13 cellular contexts compared by ENCODE assay signal in the genomic region with DNA sequence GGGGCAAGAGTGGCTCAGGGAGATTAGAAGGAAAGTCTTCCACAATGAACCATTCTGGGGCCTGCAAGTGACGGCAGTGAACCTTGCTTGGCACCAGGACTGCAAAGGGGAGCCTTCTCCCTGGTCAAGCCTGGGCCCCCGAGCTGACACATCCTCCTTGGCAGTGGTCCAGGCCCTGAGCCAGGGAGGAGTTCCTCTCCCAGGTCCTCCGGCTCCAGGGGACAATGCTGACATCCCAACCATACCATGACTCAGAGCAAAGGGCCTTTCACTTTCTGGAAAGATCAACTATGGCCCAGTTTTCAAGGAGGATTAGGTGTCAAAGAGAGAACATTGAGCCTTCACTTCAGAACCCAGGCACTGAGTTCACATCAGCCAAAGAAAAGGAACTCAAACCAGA.
DNase-seq lines count a peak whose midpoint lies in the region; ATAC-seq and TF ChIP-seq lines count a peak whose summit lies in the region.
"Had no signal": no experiment of that assay in that cellular context is flagged by ENCODE, and none has a peak within 500 bp of the region (broad histone marks: within the 10 kb centered on the region; RNA-seq: fewer than 3 reads in every experiment).

No MANE protein-coding gene starts in this region.

- POLR2A ChIA-PET in HEK293T (lab: Yijun Ruan, JAX) (no interaction called here), GM10248 (lab: Yijun Ruan, JAX) (no interaction called here)

- no peaks in the 10 kb centered on the region for H3K79me2 ChIP-seq in ACC112 (ENCODE audit: control insufficient read depth, insufficient read depth, low read length, unreplicated experiment)

- ATAC-seq in right cardiac atrium (peak; percentile 49 to 74), HG03045 (IDR thresholded peaks at IDR 0.05; ENCODE audit: unreplicated experiment) (no peak)
- ATAC-seq: activated T-cell treated with anti-CD3 and anti-CD28 coated beads, Interleukin-2, amount 50 U/mL, for 4 hours; GM12878 had no signal

- no peak for TF ChIP-seq CTCF in GM10248 (IDR thresholded peaks at IDR 0.05; ENCODE audit: control extremely low read depth, extremely low read depth, low read depth, missing control alignments)

- H3K4me1 ChIP-seq in ACC112 (ENCODE audit: control insufficient read depth, insufficient read depth, low read length, unreplicated experiment) (peaks cover 3% of the 10 kb centered on the region), right cardiac atrium (ENCODE audit: control insufficient read depth, insufficient read depth, low read length) (peaks cover 3% of the 10 kb centered on the region)
- H3K4me1 ChIP-seq: BLaER1 had no signal

- H3K27me3 ChIP-seq in ACC112 (ENCODE audit: insufficient read depth, low read length) (no peaks in the 10 kb centered on the region), right cardiac atrium (ENCODE audit: control insufficient read depth, insufficient read depth) (no peaks in the 10 kb centered on the region)
- H3K27me3 ChIP-seq: BLaER1 had no signal

- CTCF ChIA-PET in HEK293T (lab: Yijun Ruan, JAX): no interaction called here
- CTCF ChIA-PET in GM10248 (lab: Yijun Ruan, JAX): interaction anchor here (1.4 kb wide), 1 partner anchor 9 kb away, joined by 4 read pairs; no protein-coding TSS in a partner anchor

- no peak overlapping the region for H2AFZ ChIP-seq in ACC112 (ENCODE audit: low read length, unreplicated experiment)

- DNase-seq in HT-29 (ENCODE audit: low spot score) (peak; percentile 67), amniotic stem cell (lab: John Stamatoyannopoulos, UW) (peak; percentile 26), right cardiac atrium (peak; percentile 62 to 73 (median 70)), NCI-H2081 treated with DMSO at 0.1 percent for 48 hours (lab: John Stamatoyannopoulos, UW) (no peak), HEK293T (ENCODE audit: extremely low spot score) (no peak), GM10248 (ENCODE audit: extremely low spot score) (no peak)
- DNase-seq: activated T-cell treated with anti-CD3 and anti-CD28 coated beads, Interleukin-2, amount 50 U/mL, for 4 hours; nephron progenitor cell; stimulated activated CD4-positive, alpha-beta T cell treated with anti-CD3 and anti-CD28 coated beads, Interleukin-2, amount 100 ng/mL, for 48 hours had no signal

- 54% methylated on average over 3 of the region's 3 CpGs for WGBS in right cardiac atrium

- intact Hi-C loops in right cardiac atrium (cut with DNase I): no loop called here

- H3K4me3 ChIP-seq in ACC112 (ENCODE audit: low read depth, low read length) (no peak overlapping the region), right cardiac atrium (ENCODE audit: low read length) (no peak overlapping the region)
- H3K4me3 ChIP-seq: BLaER1, GM12878 had no signal

- no peaks in the 10 kb centered on the region for H3K9me3 ChIP-seq in right cardiac atrium (ENCODE audit: control insufficient read depth, low read length)
- H3K9me3 ChIP-seq: BLaER1 had no signal

- H3K36me3 ChIP-seq in ACC112 (ENCODE audit: insufficient read depth, low read length): no peaks in the 10 kb centered on the region
- H3K36me3 ChIP-seq: BLaER1 had no signal

- H3K27ac ChIP-seq in ACC112 (ENCODE audit: low read depth, low read length) (peak overlapping the region; percentile 35; the same call in 1 of the 2 replicates), right cardiac atrium (ENCODE audit: low read length) (no peak overlapping the region)
- H3K27ac ChIP-seq: BLaER1 had no signal

TF ChIP-seq in HEK293T, 16 proteins besides CTCF, POLR2A, EP300 and RAD21:
- no peak for TF ChIP-seq ZNF384 (IDR thresholded peaks at IDR 0.05)
- no peak for TF ChIP-seq FOXA1 (IDR thresholded peaks at IDR 0.05)
- TF ChIP-seq CTBP1 (IDR thresholded peaks at IDR 0.05; ENCODE audit: borderline replicate concordance): no peak
- TF ChIP-seq TARDBP (IDR thresholded peaks at IDR 0.05): no peak
- TF ChIP-seq BHLHE40 (IDR thresholded peaks at IDR 0.05; ENCODE audit: borderline replicate concordance): no peak
- TF ChIP-seq, protein P1, sequence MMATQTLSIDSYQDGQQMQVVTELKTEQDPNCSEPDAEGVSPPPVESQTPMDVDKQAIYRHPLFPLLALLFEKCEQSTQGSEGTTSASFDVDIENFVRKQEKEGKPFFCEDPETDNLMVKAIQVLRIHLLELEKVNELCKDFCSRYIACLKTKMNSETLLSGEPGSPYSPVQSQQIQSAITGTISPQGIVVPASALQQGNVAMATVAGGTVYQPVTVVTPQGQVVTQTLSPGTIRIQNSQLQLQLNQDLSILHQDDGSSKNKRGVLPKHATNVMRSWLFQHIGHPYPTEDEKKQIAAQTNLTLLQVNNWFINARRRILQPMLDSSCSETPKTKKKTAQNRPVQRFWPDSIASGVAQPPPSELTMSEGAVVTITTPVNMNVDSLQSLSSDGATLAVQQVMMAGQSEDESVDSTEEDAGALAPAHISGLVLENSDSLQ (IDR thresholded peaks at IDR 0.05): no peak
- no peak for TF ChIP-seq NFRKB (IDR thresholded peaks at IDR 0.05)
- TF ChIP-seq FOXM1 (IDR thresholded peaks at IDR 0.05; ENCODE audit: borderline replicate concordance): no peak
- TF ChIP-seq SUZ12 (IDR thresholded peaks at IDR 0.05): no peak
- TF ChIP-seq FOXK2 (IDR thresholded peaks at IDR 0.05): no peak
- no peak for TF ChIP-seq ARNT (IDR thresholded peaks at IDR 0.05)
- TF ChIP-seq HDGF (IDR thresholded peaks at IDR 0.05; ENCODE audit: borderline replicate concordance): no peak
- no peak for TF ChIP-seq LEF1 (IDR thresholded peaks at IDR 0.05; ENCODE audit: borderline replicate concordance)

Comparison
In these comparisons a context has a peak if more than half of its experiments do, and no peak if none do; other contexts are left out.
1. DNase-seq: peak in HT-29 (single experiment), amniotic stem cell (single experiment) and right cardiac atrium (3 of 3); none in NCI-H2081 treated with DMSO at 0.1 percent for 48 hours (single experiment), HEK293T (single experiment) and GM10248 (single experiment).